8 cellular contexts compared by ENCODE assay signal in genomic region chr9:118189615-118190014, GRCh38.
"Had no signal": no experiment of that assay in that cellular context is flagged by ENCODE, and none has a peak within 500 bp of the region (broad histone marks: within the 10 kb centered on the region; RNA-seq: fewer than 3 reads in every experiment).

No MANE protein-coding gene starts in this region.

- DNase-seq: GDM1, GF-D8 had no signal

- FAIRE-seq: G401.6, GM12878, GM12891, GM12892, GM18507, GM19239 had no signal

- ATAC-seq: GM12878 had no signal

- H3K4me3 ChIP-seq: GM12878 had no signal
